Comparison of ENCODE assay signal across 25 cellular contexts in genomic region chr3:172705166-172705565, GRCh38.
"Had no signal": no experiment of that assay in that cellular context is flagged by ENCODE, and none has a peak within 500 bp of the region (broad histone marks: within the 10 kb centered on the region; RNA-seq: fewer than 3 reads in every experiment).

No MANE protein-coding gene starts in this region.

- H3K9me3 Mint-ChIP-seq: immature natural killer cell; mesothelial cell of epicardium; naive thymus-derived CD4-positive, alpha-beta T cell; nephron; neural progenitor cell; stimulated activated effector memory CD8-positive, alpha-beta T cell treated with anti-CD3 and anti-CD28 coated beads, Interleukin-12 subunit alpha, Interleukin-12 subunit beta, amount 100 ng/mL, for 72 hours; type B pancreatic cell had no signal

- H3K27ac ChIP-seq: colonic mucosa, esophagus squamous epithelium, neural progenitor cell, prostate gland, right atrium auricular region, thyroid gland had no signal

- H3K27ac Mint-ChIP-seq: immature natural killer cell; mesothelial cell of epicardium; nephron; neural progenitor cell; stimulated activated effector memory CD8-positive, alpha-beta T cell treated with anti-CD3 and anti-CD28 coated beads, Interleukin-12 subunit alpha, Interleukin-12 subunit beta, amount 100 ng/mL, for 72 hours; type B pancreatic cell had no signal

- H3K36me3 Mint-ChIP-seq: mesothelial cell of epicardium, neural progenitor cell, type B pancreatic cell had no signal

- DNase-seq: colonic mucosa; dermis blood vessel endothelial cell; effector memory CD4-positive, alpha-beta T cell; esophagus squamous epithelium; foreskin melanocyte; glutamatergic neuron; hypothalamus; immature natural killer cell; islet precursor cell; kidney glomerular epithelial cell; mesenchymal stem cell; naive thymus-derived CD4-positive, alpha-beta T cell; stimulated activated CD4-positive, alpha-beta T cell treated with anti-CD3 and anti-CD28 coated beads, Interleukin-2, amount 100 ng/mL, for 24 hours; stimulated activated CD4-positive, alpha-beta T cell treated with anti-CD3 and anti-CD28 coated beads, Interleukin-4, amount 100 ng/mL, for 24 hours; stimulated activated naive CD4-positive, alpha-beta T cell treated with Interleukin-2 at 50 U/mL for 16 hours; stomach; thyroid gland had no signal

- H3K4me3 Mint-ChIP-seq: immature natural killer cell; mesothelial cell of epicardium; naive thymus-derived CD4-positive, alpha-beta T cell; nephron; neural progenitor cell; stimulated activated effector memory CD8-positive, alpha-beta T cell treated with anti-CD3 and anti-CD28 coated beads, Interleukin-12 subunit alpha, Interleukin-12 subunit beta, amount 100 ng/mL, for 72 hours; type B pancreatic cell had no signal

- H3K27me3 Mint-ChIP-seq: type B pancreatic cell had no signal

- ATAC-seq: naive thymus-derived CD4-positive, alpha-beta T cell; sciatic nerve; stimulated activated effector memory CD8-positive, alpha-beta T cell treated with anti-CD3 and anti-CD28 coated beads, Interleukin-12 subunit alpha, Interleukin-12 subunit beta, amount 100 ng/mL, for 72 hours had no signal
